ENCODE assay signal across 15 cellular contexts in genomic region chr2:174780871-174781270, GRCh38. TPM values are rescaled to one million over a fixed set of nuclear protein-coding genes. Genes with fewer than 3 reads are reported as not detected.
"Had no signal": no experiment of that assay in that cellular context is flagged by ENCODE, and none has a peak within 500 bp of the region (broad histone marks: within the 10 kb centered on the region; RNA-seq: fewer than 3 reads in every experiment).

No MANE protein-coding gene starts in this region.

- H3K27me3 ChIP-seq: ascending aorta, colonic mucosa, gastrocnemius medialis, heart right ventricle had no signal

- H3K4me1 ChIP-seq: ascending aorta, colonic mucosa, gastrocnemius medialis had no signal

- H3K4me3 ChIP-seq: ascending aorta, colonic mucosa, gastrocnemius medialis, heart right ventricle had no signal

- H3K36me3 Mint-ChIP-seq: activated naive CD8-positive, alpha-beta T cell treated with anti-CD3 and anti-CD28 coated beads, Interleukin-2, amount 10 ng/mL, durations not matched to agents 7 days and 5 days had no signal

- ATAC-seq: activated T-cell treated with anti-CD3 and anti-CD28 coated beads, Interleukin-2, amount 50 U/mL, for 4 hours; gastrocnemius medialis; heart right ventricle; left lobe of liver; right cardiac atrium had no signal

- H3K4me3 Mint-ChIP-seq: activated B cell treated with CpG ODN at 0.5 μM for 24 hours; activated CD4-positive, alpha-beta T cell treated with anti-CD3 and anti-CD28 coated beads, Interleukin-2, amount 10 ng/mL, durations not matched to agents 24 days and 14 days; activated naive CD8-positive, alpha-beta T cell treated with anti-CD3 and anti-CD28 coated beads, Interleukin-2, amount 10 ng/mL, durations not matched to agents 7 days and 5 days; activated T-cell treated with anti-CD3 and anti-CD28 coated beads, Interleukin-2, amount 50 U/mL, for 4 hours; neural crest cell; T-helper 1 cell treated with Interleukin-12 subunit alpha and Interleukin-12 subunit beta and Interleukin-4 antibody, amounts not matched to agents 30 μg/mL and 1 μg/mL, for 36 hours had no signal

- DNase-seq: activated B cell treated with CpG ODN at 0.5 μM for 24 hours; activated CD4-positive, alpha-beta T cell treated with anti-CD3 and anti-CD28 coated beads, Interleukin-2, amount 10 ng/mL, durations not matched to agents 24 days and 14 days; activated gamma-delta T cell treated with Interleukin-2 at 50 U/mL for 16 hours; activated naive CD8-positive, alpha-beta T cell treated with anti-CD3 and anti-CD28 coated beads, Interleukin-2, amount 10 ng/mL, durations not matched to agents 7 days and 5 days; activated T-cell treated with anti-CD3 and anti-CD28 coated beads, Interleukin-2, amount 50 U/mL, for 4 hours; colonic mucosa; effector CD8-positive, alpha-beta T cell; gastrocnemius medialis; heart right ventricle; small intestine had no signal

- H3K27ac ChIP-seq: ascending aorta, colonic mucosa, gastrocnemius medialis, heart right ventricle had no signal

- H3K9me3 ChIP-seq: ascending aorta, colonic mucosa, gastrocnemius medialis, heart right ventricle had no signal

- H3K27me3 Mint-ChIP-seq: activated CD4-positive, alpha-beta T cell treated with anti-CD3 and anti-CD28 coated beads, Interleukin-2, amount 10 ng/mL, durations not matched to agents 24 days and 14 days had no signal

- H3K36me3 ChIP-seq: ascending aorta, colonic mucosa, gastrocnemius medialis, heart right ventricle had no signal

- H3K9me3 Mint-ChIP-seq: activated B cell treated with CpG ODN at 0.5 μM for 24 hours; activated CD4-positive, alpha-beta T cell treated with anti-CD3 and anti-CD28 coated beads, Interleukin-2, amount 10 ng/mL, durations not matched to agents 24 days and 14 days; activated naive CD8-positive, alpha-beta T cell treated with anti-CD3 and anti-CD28 coated beads, Interleukin-2, amount 10 ng/mL, durations not matched to agents 7 days and 5 days; activated T-cell treated with anti-CD3 and anti-CD28 coated beads, Interleukin-2, amount 50 U/mL, for 4 hours; neural crest cell; T-helper 1 cell treated with Interleukin-12 subunit alpha and Interleukin-12 subunit beta and Interleukin-4 antibody, amounts not matched to agents 30 μg/mL and 1 μg/mL, for 36 hours had no signal

- H3K27ac Mint-ChIP-seq: activated B cell treated with CpG ODN at 0.5 μM for 24 hours had no signal

RNA-seq across cellular contexts. Expression of gene CHRNA1, which starts 16.6 kb away (rescaled TPM):
- total RNA-seq: activated B cell treated with CpG ODN at 0.5 μM for 24 hours; activated CD4-positive, alpha-beta T cell treated with anti-CD3 and anti-CD28 coated beads, Interleukin-2, amount 10 ng/mL, durations not matched to agents 24 days and 14 days; activated naive CD8-positive, alpha-beta T cell treated with anti-CD3 and anti-CD28 coated beads, Interleukin-2, amount 10 ng/mL, durations not matched to agents 7 days and 5 days; activated T-cell treated with anti-CD3 and anti-CD28 coated beads, Interleukin-2, amount 50 U/mL, for 4 hours; ascending aorta; left lobe of liver; neural crest cell had no signal
